33 cellular contexts compared by ENCODE assay signal in genomic region chr6:759729-760128, GRCh38.
DNase-seq lines count a peak whose midpoint lies in the region; ATAC-seq, FAIRE-seq and TF ChIP-seq lines count a peak whose summit lies in the region.
"Had no signal": no experiment of that assay in that cellular context is flagged by ENCODE, and none has a peak within 500 bp of the region (broad histone marks: within the 10 kb centered on the region; RNA-seq: fewer than 3 reads in every experiment).

No MANE protein-coding gene starts in this region.

- TF ChIP-seq EP300 in K562 (IDR thresholded peaks at IDR 0.05; ENCODE audit: low read length) = no peak

- no peak overlapping the region for H2BK5ac ChIP-seq in mesenchymal stem cell (ENCODE audit: low read depth, low read length, poor library complexity, severe bottlenecking)

- H3K4me1 ChIP-seq in HEK293 (ENCODE audit: control insufficient read depth, insufficient read depth, low read length) (no peaks in the 10 kb centered on the region; the same call in 1 of the 2 replicates), Karpas-422 (ENCODE audit: low read length) (no peaks in the 10 kb centered on the region), K562 (replicated peaks in 1 of 2; ENCODE audit: control insufficient read depth in 2 of 2, insufficient read depth in 2 of 2, low read length in 2 of 2) (peaks cover 0 to 8% of the 10 kb centered on the region in 2 experiments; a peak in 2 of 5 replicates), hepatocyte (ENCODE audit: insufficient read depth) (peaks cover 3% of the 10 kb centered on the region), mesenchymal stem cell (ENCODE audit: control insufficient read depth, insufficient read depth, low read depth, low read length) (peaks cover 2% of the 10 kb centered on the region)
- H3K4me1 ChIP-seq: A549, BE2C, Caco-2 had no signal

- H3K36me3 ChIP-seq in HEK293 (ENCODE audit: control insufficient read depth in 2 of 2, insufficient read depth in 1 of 2, low read length in 2 of 2) (no peaks in the 10 kb centered on the region), Karpas-422 (ENCODE audit: insufficient read depth, low read length) (no peaks in the 10 kb centered on the region), K562 (ENCODE audit: control insufficient read depth, insufficient read depth, low read length) (no peaks in the 10 kb centered on the region), hepatocyte (replicated peaks; ENCODE audit: insufficient read depth, low read depth) (no peaks in the 10 kb centered on the region), mesenchymal stem cell (ENCODE audit: control insufficient read depth in 1 of 2, insufficient read depth in 2 of 2, low read depth in 1 of 2, low read length in 2 of 2) (no peaks in the 10 kb centered on the region)
- H3K36me3 ChIP-seq: BE2C; BLaER1; BLaER1 treated with 17β-estradiol and CSF1 and Interleukin-3, amounts not matched to agents 10 nM and 100 nM had no signal

- ATAC-seq in K562 = no peak
- ATAC-seq in GM21390 (IDR thresholded peaks at IDR 0.05; ENCODE audit: unreplicated experiment) = no peak
- ATAC-seq: A549; CD8-positive, alpha-beta T cell had no signal

- H3K27ac ChIP-seq in HEK293 (ENCODE audit: extremely low read depth, low read depth, low read length) (no peak overlapping the region), Karpas-422 (ENCODE audit: low read length) (no peak overlapping the region), K562 (ENCODE audit: extremely low read depth, low read depth, low read length) (no peak overlapping the region), hepatocyte (peak overlapping the region; percentile 95), mesenchymal stem cell (ENCODE audit: low read length, poor library complexity, severe bottlenecking) (no peak overlapping the region)
- H3K27ac ChIP-seq: 22Rv1; A549; BLaER1; BLaER1 treated with 17β-estradiol and CSF1 and Interleukin-3, amounts not matched to agents 10 nM and 100 nM; C4-2B had no signal

- TF ChIP-seq CTCF in HEK293 (tag by site-specific recombination; IDR thresholded peaks at IDR 0.05) = no peak
- TF ChIP-seq CTCF in K562 (IDR thresholded peaks at IDR 0.05 in 2 of 3, conservative IDR thresholded peaks at IDR 0.05 in 1 of 3; ENCODE audit: insufficient read depth in 2 of 3, low read depth in 1 of 3, low read length in 3 of 3) = no peak
- TF ChIP-seq CTCF in hepatocyte (IDR thresholded peaks at IDR 0.05; ENCODE audit: poor library complexity) = no peak

- H3K79me1 ChIP-seq in mesenchymal stem cell (replicated peaks; ENCODE audit: low read length, poor library complexity, severe bottlenecking) = no peaks in the 10 kb centered on the region

- H2AK5ac ChIP-seq in mesenchymal stem cell (ENCODE audit: low read length, severe bottlenecking) = no peak overlapping the region

- no peak overlapping the region for H2AFZ ChIP-seq in Karpas-422 (ENCODE audit: low read length)
- no peak overlapping the region for H2AFZ ChIP-seq in K562 (ENCODE audit: low read depth, low read length)
- no peak overlapping the region for H2AFZ ChIP-seq in hepatocyte
- H2AFZ ChIP-seq in mesenchymal stem cell (ENCODE audit: low read depth, low read length) = no peak overlapping the region

- no peak overlapping the region for H4K8ac ChIP-seq in mesenchymal stem cell (ENCODE audit: low read length)

- H3K9ac ChIP-seq in Karpas-422 (ENCODE audit: low read length) = no peak overlapping the region
- H3K9ac ChIP-seq in K562 (ENCODE audit: insufficient read depth in 1 of 2, low read depth in 2 of 2, low read length in 2 of 2) = no peak overlapping the region
- no peak overlapping the region for H3K9ac ChIP-seq in mesenchymal stem cell (ENCODE audit: low read length)
- H3K9ac ChIP-seq: BLaER1; BLaER1 treated with 17β-estradiol and CSF1 and Interleukin-3, amounts not matched to agents 10 nM and 100 nM had no signal

- H2BK12ac ChIP-seq in mesenchymal stem cell (ENCODE audit: low read length in 2 of 2) = no peak overlapping the region

- no peak for TF ChIP-seq POLR2A in K562 (conservative IDR thresholded peaks at IDR 0.05)

- H3K79me2 ChIP-seq in Karpas-422 (ENCODE audit: low read length) (no peaks in the 10 kb centered on the region), K562 (ENCODE audit: control insufficient read depth, insufficient read depth, low read length) (no peaks in the 10 kb centered on the region), hepatocyte (peaks cover 5% of the 10 kb centered on the region)

- 2% methylated on average over 3 of the region's 3 CpGs for WGBS in K562 (ENCODE audit: insufficient coverage, low coverage, missing lambda C conversion rate)
- WGBS in hepatocyte (ENCODE audit: low lambda C conversion rate, missing lambda C conversion rate) = 88% methylated on average over 3 of the region's 3 CpGs
- 89% methylated on average over 2 of the region's 3 CpGs for WGBS in mesenchymal stem cell

- no peak overlapping the region for H3K4ac ChIP-seq in mesenchymal stem cell (ENCODE audit: low read depth in 1 of 2, low read length in 2 of 2)

- no peak overlapping the region for H3K4me2 ChIP-seq in Karpas-422 (ENCODE audit: low read depth, low read length, poor library complexity, severe bottlenecking)
- H3K4me2 ChIP-seq in K562 (ENCODE audit: insufficient read depth, low read length) = no peak overlapping the region
- H3K4me2 ChIP-seq in hepatocyte = peak overlapping the region; percentile 57
- H3K4me2 ChIP-seq in mesenchymal stem cell (ENCODE audit: low read length, poor library complexity, severe bottlenecking) = no peak overlapping the region
- H3K4me2 ChIP-seq: A549; BLaER1; BLaER1 treated with 17β-estradiol and CSF1 and Interleukin-3, amounts not matched to agents 10 nM and 100 nM had no signal

- in situ Hi-C loops in K562 (cut with MboI) = no loop called here

- H3K14ac ChIP-seq in mesenchymal stem cell (ENCODE audit: low read length in 2 of 2) = no peak overlapping the region

- H3K23ac ChIP-seq in mesenchymal stem cell (ENCODE audit: low read length in 2 of 2) = no peak overlapping the region

- peak; percentile 28 for DNase-seq in Karpas-422
- no peak for DNase-seq in K562 (ENCODE audit: extremely low read depth in 1 of 4, low spot score in 3 of 4)
- DNase-seq in hepatocyte (ENCODE audit: low spot score) = no peak
- no peak for DNase-seq in NCI-H1436 (lab: John Stamatoyannopoulos, UW)
- DNase-seq in mesenchymal stem cell = no peak
- no peak for DNase-seq in DMS153 (lab: John Stamatoyannopoulos, UW)
- DNase-seq: 8988T; ACHN; BE2C; C1 segment of cervical spinal cord; Caco-2; Calu3; CD4-positive, alpha-beta memory T cell; CD4-positive, alpha-beta T cell; CD4-positive, CD25-positive, alpha-beta regulatory T cell; CD8-positive, alpha-beta memory T cell; CD8-positive, alpha-beta T cell; COR-L47; DMS 273 treated with DMSO at 0.1 percent for 48 hours; DMS53; DMS79; DMS79 treated with DMSO at 0.1 percent for 48 hours; DND-41; EL had no signal

- no peak overlapping the region for H2BK15ac ChIP-seq in mesenchymal stem cell (ENCODE audit: low read depth, poor library complexity, severe bottlenecking)

- no peaks in the 10 kb centered on the region for H3K9me3 ChIP-seq in HEK293 (ENCODE audit: control insufficient read depth, insufficient read depth, low read depth, low read length)
- no peaks in the 10 kb centered on the region for H3K9me3 ChIP-seq in Karpas-422 (ENCODE audit: low read length)
- no peaks in the 10 kb centered on the region for H3K9me3 ChIP-seq in K562 (replicated peaks; ENCODE audit: control insufficient read depth, insufficient read depth, low read depth, low read length)
- H3K9me3 ChIP-seq in hepatocyte (ENCODE audit: low read depth) = no peaks in the 10 kb centered on the region
- no peaks in the 10 kb centered on the region for H3K9me3 ChIP-seq in mesenchymal stem cell (ENCODE audit: control insufficient read depth, low read length)
- H3K9me3 ChIP-seq: A549, BE2C, BLaER1, Caco-2 had no signal

- H2BK120ac ChIP-seq in mesenchymal stem cell (ENCODE audit: low read depth, low read length) = no peak overlapping the region

- H4K20me1 ChIP-seq in Karpas-422 (ENCODE audit: insufficient read depth, low read depth, low read length) = no peaks in the 10 kb centered on the region
- no peaks in the 10 kb centered on the region for H4K20me1 ChIP-seq in K562 (replicated peaks; ENCODE audit: control insufficient read depth, insufficient read depth, low read length)
- H4K20me1 ChIP-seq in hepatocyte (ENCODE audit: insufficient read depth, poor library complexity, severe bottlenecking) = no peaks in the 10 kb centered on the region
- H4K20me1 ChIP-seq: BLaER1; BLaER1 treated with 17β-estradiol and CSF1 and Interleukin-3, amounts not matched to agents 10 nM and 100 nM had no signal

- H3K9me2 ChIP-seq in Karpas-422 (replicated peaks; ENCODE audit: insufficient read depth, low read length) (no peaks in the 10 kb centered on the region), hepatocyte (replicated peaks; ENCODE audit: insufficient read depth) (no peaks in the 10 kb centered on the region)

- CTCF ChIA-PET in HEK293 (lab: Yijun Ruan, JAX) (no interaction called here), K562 (lab: Yijun Ruan, JAX; ENCODE audit: low intra/inter-chr PET ratio) (no interaction called here)

- H4K91ac ChIP-seq in mesenchymal stem cell (ENCODE audit: low read length) = no peak overlapping the region

- intact Hi-C loops in K562 (cut with micrococcal nuclease) = no loop called here

- no TSS peak for BruUV-seq in K562 (replicated peaks; lab: Mats Ljungman, UMichigan)

- H3K27me3 ChIP-seq in Karpas-422 (ENCODE audit: low read length) (no peaks in the 10 kb centered on the region), K562 (ENCODE audit: control insufficient read depth in 2 of 2, insufficient read depth in 2 of 2, low read length in 2 of 2) (peaks cover 38% of the 10 kb centered on the region in 2 experiments), hepatocyte (no peaks in the 10 kb centered on the region), mesenchymal stem cell (ENCODE audit: control insufficient read depth in 1 of 2, insufficient read depth in 1 of 2, low read length in 2 of 2) (peaks cover 5 to 30% of the 10 kb centered on the region in 2 experiments)
- H3K27me3 ChIP-seq: BLaER1; BLaER1 treated with 17β-estradiol and CSF1 and Interleukin-3, amounts not matched to agents 10 nM and 100 nM had no signal

- no peaks in the 10 kb centered on the region for H3K9me1 ChIP-seq in K562 (ENCODE audit: control insufficient read depth, insufficient read depth, low read length)

- no peak for FAIRE-seq in K562 (lab: Jason Lieb, UNC)
- FAIRE-seq: A204.1, A549, D721Med had no signal

- H3K4me3 ChIP-seq in HEK293 (ENCODE audit: low read depth, low read length) (no peak overlapping the region), Karpas-422 (ENCODE audit: low read length) (no peak overlapping the region), K562 (no peak overlapping the region), hepatocyte (no peak overlapping the region), mesenchymal stem cell (ENCODE audit: insufficient read depth in 1 of 2, low read depth in 1 of 2, low read length in 2 of 2) (no peak overlapping the region)
- H3K4me3 ChIP-seq: A549; BLaER1; BLaER1 treated with 17β-estradiol and CSF1 and Interleukin-3, amounts not matched to agents 10 nM and 100 nM had no signal

- H3K18ac ChIP-seq in mesenchymal stem cell (ENCODE audit: low read depth in 1 of 2, low read length in 2 of 2) = no peak overlapping the region

- TF ChIP-seq RAD21 in K562 (CRISPR knock-in tag; conservative IDR thresholded peaks at IDR 0.05 in 1 of 2, IDR thresholded peaks at IDR 0.05 in 1 of 2) = no peak

- POLR2A ChIA-PET in HEK293 (lab: Yijun Ruan, JAX) = no interaction called here
- POLR2A ChIA-PET in K562 (lab: Yijun Ruan, JAX) = no interaction called here
